9 cellular contexts compared by ENCODE assay signal in genomic region chr22:35230839-35231584, GRCh38. TPM values are rescaled to one million over a fixed set of nuclear protein-coding genes. Genes with fewer than 3 reads are reported as not detected.
DNase-seq lines count a peak whose midpoint lies in the region; ATAC-seq and TF ChIP-seq lines count a peak whose summit lies in the region.
"Had no signal": no experiment of that assay in that cellular context is flagged by ENCODE, and none has a peak within 500 bp of the region (broad histone marks: within the 10 kb centered on the region; RNA-seq: fewer than 3 reads in every experiment).

No MANE protein-coding gene starts in this region.

- no peaks in the 10 kb centered on the region for H3K4me1 ChIP-seq in Panc1 (ENCODE audit: control insufficient read depth, insufficient read depth, low read length)
- H3K4me1 ChIP-seq in foreskin keratinocyte: no peaks in the 10 kb centered on the region
- no peaks in the 10 kb centered on the region for H3K4me1 ChIP-seq in ascending aorta
- H3K4me1 ChIP-seq: pancreas had no signal

- H3K27ac ChIP-seq in Panc1 (ENCODE audit: low read length): no peak overlapping the region
- H3K27ac ChIP-seq in foreskin keratinocyte: no peak overlapping the region
- H3K27ac ChIP-seq in ascending aorta: no peak overlapping the region
- H3K27ac ChIP-seq: pancreas had no signal

- ATAC-seq in Panc1 (peak; percentile 63), foreskin keratinocyte (peak; percentile 21)

- CTCF ChIA-PET in Panc1 (lab: Charles Lee): interaction anchor here (0.6 to 1.4 kb wide), 6 partner anchors 14 to 80 kb away, joined by 3 to 9 read pairs (median 7); no protein-coding TSS in a partner anchor

- BruUV-seq in Panc1 (replicated peaks; lab: Mats Ljungman, UMichigan): no TSS peak

- H3K27me3 ChIP-seq in Panc1 (ENCODE audit: control insufficient read depth, insufficient read depth, low read length) (no peaks in the 10 kb centered on the region), foreskin keratinocyte (peaks cover 41% of the 10 kb centered on the region), ascending aorta (no peaks in the 10 kb centered on the region)
- H3K27me3 ChIP-seq: pancreas had no signal

- DNase-seq in DMS153 (lab: John Stamatoyannopoulos, UW): peak; percentile 35
- no peak for DNase-seq in DMS153 treated with DMSO at 0.1 percent for 48 hours (lab: John Stamatoyannopoulos, UW; ENCODE audit: unreplicated experiment)
- DNase-seq in KBM-7: peak; percentile 60
- no peak for DNase-seq in Panc1 (ENCODE audit: low read depth, low spot score)
- DNase-seq in foreskin keratinocyte: no peak
- no peak for DNase-seq in ascending aorta (ENCODE audit: low spot score in 2 of 2)
- DNase-seq in COLO829 (ENCODE audit: low spot score): no peak
- no peak for DNase-seq in effector CD4-positive, alpha-beta T cell

- TF ChIP-seq CTCF in Panc1 (IDR thresholded peaks at IDR 0.05): no peak
- no peak for TF ChIP-seq CTCF in foreskin keratinocyte (conservative IDR thresholded peaks at IDR 0.05)
- no peak for TF ChIP-seq CTCF in ascending aorta (IDR thresholded peaks at IDR 0.05)

- intact Hi-C loops in Panc1 (cut with micrococcal nuclease; ENCODE audit: unreplicated experiment) (loop anchor here (5.0 kb wide), 1 partner anchor 74 kb away; no protein-coding TSS in a partner anchor), ascending aorta (cut with DNase I) (no loop called here)

- in situ Hi-C loops in KBM-7 (cut with MboI; ENCODE audit: low pct_unique_long_range_greater_than_20kb, low sequenced_read_pairs) (no loop called here), Panc1 (cut with HindIII; ENCODE audit: low pct_unique_long_range_greater_than_20kb, low sequenced_read_pairs) (no loop called here)

- POLR2A ChIA-PET in Panc1 (lab: Charles Lee): no interaction called here

- H3K4me3 ChIP-seq in Panc1 (ENCODE audit: low read depth in 2 of 2, low read length in 2 of 2): 0 out of 4 replicates have a peak overlapping the region, but pooled peaks have one; percentile 4 to 9
- no peak overlapping the region for H3K4me3 ChIP-seq in ascending aorta
- H3K4me3 ChIP-seq: pancreas had no signal

- H3K9me3 ChIP-seq in Panc1 (ENCODE audit: control insufficient read depth, insufficient read depth, low read depth, low read length) (no peaks in the 10 kb centered on the region), ascending aorta (no peaks in the 10 kb centered on the region)
- H3K9me3 ChIP-seq: pancreas had no signal

- no peaks in the 10 kb centered on the region for H3K36me3 ChIP-seq in Panc1 (ENCODE audit: control insufficient read depth, insufficient read depth, low read length)
- H3K36me3 ChIP-seq in ascending aorta: no peaks in the 10 kb centered on the region
- H3K36me3 ChIP-seq: pancreas had no signal

RNA-seq across cellular contexts. Expression of gene HMGXB4, which starts 26.3 kb away (rescaled TPM):
- 23.7 TPM for total RNA-seq in Panc1 (2021; ENCODE audit: unreplicated experiment)
- polyA plus RNA-seq in Panc1 (2012; ENCODE audit: insufficient read length): 13.3 TPM
- total RNA-seq in foreskin keratinocyte: 19.8 and 20.5 TPM in 2 replicates
- 5.4 and 7.1 TPM in 2 replicates for polyA plus RNA-seq in foreskin keratinocyte
- total RNA-seq in ascending aorta: 6.8 TPM

Comparison
In these comparisons a context has a peak if more than half of its experiments do, and no peak if none do; other contexts are left out.
1. DNase-seq: peak in DMS153 (single experiment) and KBM-7 (single experiment); none in DMS153 treated with DMSO at 0.1 percent for 48 hours (single experiment), Panc1 (single experiment), foreskin keratinocyte (0 of 2), ascending aorta (0 of 2), COLO829 (single experiment) and effector CD4-positive, alpha-beta T cell (single experiment).
2. H3K4me3 ChIP-seq: peak in Panc1 (2 of 2); none in ascending aorta (0 of 2).